ENCODE assay signal across 8 cellular contexts in the genomic region with DNA sequence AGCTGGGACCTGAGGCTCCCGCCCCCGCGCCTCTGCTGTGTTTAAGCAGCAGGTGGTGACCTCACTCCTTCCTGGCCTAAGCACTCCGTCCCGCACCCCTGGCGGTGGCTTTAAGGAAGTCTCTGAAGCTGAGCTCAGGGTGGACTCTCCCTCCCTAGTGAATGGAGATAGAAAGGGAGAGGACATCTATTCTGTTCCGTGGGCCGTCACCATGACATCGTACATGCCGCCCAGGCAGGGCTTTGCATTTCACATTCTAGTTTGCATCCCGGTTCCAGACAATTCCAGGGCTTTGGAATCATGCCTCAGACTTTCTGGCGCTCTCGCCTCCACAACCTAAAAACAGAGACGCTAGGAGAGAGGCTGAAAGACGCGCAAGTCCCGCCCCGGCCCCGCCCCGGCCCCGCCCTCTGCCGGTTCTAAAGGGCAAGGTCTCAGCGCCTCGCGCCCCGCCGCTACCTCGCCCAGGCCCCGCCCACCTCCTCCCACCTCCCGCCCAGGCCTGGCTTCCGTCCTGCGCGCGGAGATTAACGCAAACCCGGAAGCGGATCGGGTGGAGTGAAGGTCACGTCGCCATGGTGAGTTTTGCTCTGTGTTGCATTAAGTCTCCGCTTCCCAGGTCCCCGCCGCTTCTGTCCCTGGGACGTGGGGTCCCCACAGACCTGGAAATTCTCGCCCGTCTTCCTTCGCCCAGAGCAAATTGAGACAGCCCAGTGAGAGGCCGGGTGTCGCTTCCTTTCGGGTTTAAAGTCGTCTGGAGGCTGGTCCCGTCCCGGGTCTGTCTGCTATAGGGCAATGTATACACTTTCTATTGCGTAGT. TPM values are rescaled to one million over a fixed set of nuclear protein-coding genes. Genes with fewer than 3 reads are reported as not detected.
DNase-seq lines count a peak whose midpoint lies in the region; ATAC-seq, FAIRE-seq and TF ChIP-seq lines count a peak whose summit lies in the region.

TSS of gene ZNF808 (plus strand) at position 535 of the 820 bp plus-strand sequence. CDS start 15,617 bp downstream, outside the sequence.

- 0 to 1% methylated on average over 46 to 54 of the region's 54 CpGs for WGBS in aorta, 2 donors

- peak within 1 kb of the TSS; percentile 97 for H3K4me2 ChIP-seq in astrocyte (ENCODE audit: low read length)

- peaks cover 14% of the 10 kb centered on the region for H3K4me1 Mint-ChIP-seq in T-helper 2 cell treated with Interferon-gamma antibody and Interleukin-4, amounts not matched to agents 5 μg/mL and 100 μg/mL, for 36 hours (ENCODE audit: low read depth)
- peaks cover 3% of the 10 kb centered on the region for H3K4me1 Mint-ChIP-seq in astrocyte (ENCODE audit: low read depth, unreplicated experiment)

- H3K9me3 Mint-ChIP-seq in T-helper 2 cell treated with Interferon-gamma antibody and Interleukin-4, amounts not matched to agents 5 μg/mL and 100 μg/mL, for 36 hours: peaks cover 29% of the 10 kb centered on the region
- peaks cover 12% of the 10 kb centered on the region for H3K9me3 Mint-ChIP-seq in astrocyte (ENCODE audit: unreplicated experiment)

- H3K27me3 Mint-ChIP-seq in T-helper 2 cell treated with Interferon-gamma antibody and Interleukin-4, amounts not matched to agents 5 μg/mL and 100 μg/mL, for 36 hours (ENCODE audit: low read depth): no peaks in the 10 kb centered on the region
- H3K27me3 Mint-ChIP-seq in astrocyte (ENCODE audit: low read depth, unreplicated experiment): no peaks in the 10 kb centered on the region

- TF ChIP-seq POLR2A in GM15510 (IDR thresholded peaks at IDR 0.05; ENCODE audit: borderline replicate concordance, extremely low read depth, insufficient read length): peak; percentile 71

- peaks cover 29% of the 10 kb centered on the region for H3K36me3 Mint-ChIP-seq in T-helper 2 cell treated with Interferon-gamma antibody and Interleukin-4, amounts not matched to agents 5 μg/mL and 100 μg/mL, for 36 hours (ENCODE audit: low read depth)
- peaks cover 3% of the 10 kb centered on the region for H3K36me3 Mint-ChIP-seq in astrocyte (ENCODE audit: low read depth, unreplicated experiment)

- peak within 1 kb of the TSS; percentile 84 for H3K9ac ChIP-seq in astrocyte (ENCODE audit: low read length)

- FAIRE-seq in astrocyte (lab: Jason Lieb, UNC): no peak

- H3K36me3 ChIP-seq in astrocyte (ENCODE audit: insufficient read depth, low read length) (no peaks in the 10 kb centered on the region), aorta (ENCODE audit: control insufficient read depth in 1 of 2, insufficient read depth in 2 of 2, low read length in 1 of 2) (no peaks in the 10 kb centered on the region)

- peak; percentile 35 for TF ChIP-seq CTCF in astrocyte (IDR thresholded peaks at IDR 0.05; ENCODE audit: insufficient read depth, low read depth, low read length)

- H3K79me2 ChIP-seq in astrocyte (ENCODE audit: insufficient read depth, low read length): peaks cover 12% of the 10 kb centered on the region

- H3K9me3 ChIP-seq in astrocyte (ENCODE audit: insufficient read depth, low read depth, low read length) (no peaks in the 10 kb centered on the region), aorta (ENCODE audit: control insufficient read depth, low read length) (no peaks in the 10 kb centered on the region)

- H3K27ac Mint-ChIP-seq in T-helper 2 cell treated with Interferon-gamma antibody and Interleukin-4, amounts not matched to agents 5 μg/mL and 100 μg/mL, for 36 hours: peak within 1 kb of the TSS; percentile 98
- H3K27ac Mint-ChIP-seq in astrocyte (ENCODE audit: unreplicated experiment): peak within 1 kb of the TSS; percentile 98

- intact Hi-C loops in aorta (cut with DNase I): loop anchor here in 1 of 2 donors (5.0 kb wide), 1 partner anchor 165 kb away; no protein-coding TSS in a partner anchor

- H3K4me1 ChIP-seq in astrocyte (ENCODE audit: insufficient read depth, low read length) (no peaks in the 10 kb centered on the region), aorta (ENCODE audit: control insufficient read depth in 1 of 2, insufficient read depth in 2 of 2, low read length in 2 of 2) (no peaks in the 10 kb centered on the region)

- peak within 1 kb of the TSS; percentile 99 for H3K4me3 Mint-ChIP-seq in T-helper 2 cell treated with Interferon-gamma antibody and Interleukin-4, amounts not matched to agents 5 μg/mL and 100 μg/mL, for 36 hours
- H3K4me3 Mint-ChIP-seq in astrocyte (ENCODE audit: unreplicated experiment): peak within 1 kb of the TSS; percentile 98

- H3K27ac ChIP-seq in astrocyte (ENCODE audit: low read depth, low read length) (peak within 1 kb of the TSS; percentile 54), aorta (ENCODE audit: low read depth in 1 of 2, low read length in 2 of 2) (peak within 1 kb of the TSS; percentile 68 to 90)

- H4K20me1 ChIP-seq in astrocyte (ENCODE audit: insufficient read depth, low read length): no peaks in the 10 kb centered on the region

- H2AFZ ChIP-seq in astrocyte (ENCODE audit: low read depth, low read length): peak within 1 kb of the TSS; percentile 98

- no peaks in the 10 kb centered on the region for H3K27me3 ChIP-seq in astrocyte (ENCODE audit: insufficient read depth, low read length)
- no peaks in the 10 kb centered on the region for H3K27me3 ChIP-seq in aorta (ENCODE audit: control insufficient read depth in 1 of 2, insufficient read depth in 2 of 2, low read length in 1 of 2)

- H3K4me3 ChIP-seq in astrocyte (ENCODE audit: insufficient read depth, low read depth, low read length): peak within 1 kb of the TSS; percentile 80
- H3K4me3 ChIP-seq in aorta (ENCODE audit: low read length in 2 of 2): peak within 1 kb of the TSS; percentile 72 to 82

- DNase-seq in NCI-H146 treated with DMSO at 0.1 percent for 48 hours (lab: John Stamatoyannopoulos, UW; ENCODE audit: unreplicated experiment) (peak; percentile 97), astrocyte (ENCODE audit: low read depth) (peak; percentile 88), hepatic stellate cell (ENCODE audit: low spot score) (peak; percentile 91), renal cortical epithelial cell (ENCODE audit: low read depth) (peak; percentile 83), aorta (peak; percentile 98 to 99)
- DNase-seq in T-helper 2 cell treated with Interferon-gamma antibody and Interleukin-4, amounts not matched to agents 5 μg/mL and 100 μg/mL, for 36 hours (ENCODE audit: low spot score): peak; percentile 86

- peak; percentile 79 for ATAC-seq in HG02884 (IDR thresholded peaks at IDR 0.05; ENCODE audit: unreplicated experiment)
- peak; percentile 99 for ATAC-seq in aorta (ENCODE audit: low FRiP score)

RNA-seq across cellular contexts. Expression of gene ZNF808, which starts in this region (rescaled TPM):
- 15.1 and 18.0 TPM in 2 replicates for total RNA-seq in astrocyte
- 16.8 and 62.0 TPM in 2 replicates for total RNA-seq in renal cortical epithelial cell
- total RNA-seq in aorta: 10 to 100 TPM; 19.2 to 36.4 TPM
- 1 to 10 TPM; 1.1 to 2.8 TPM for polyA plus RNA-seq in aorta

Comparison
In these comparisons a context has a peak if more than half of its experiments do, and no peak if none do; other contexts are left out.
1. Peak in every context shown above with its lines: DNase-seq, ATAC-seq, H3K4me3 ChIP-seq and H3K27ac ChIP-seq.